ENCODE assay signal across 1 cellular context in genomic region chr19:49987159-49987698, GRCh38.
TF ChIP-seq lines count a peak whose summit lies in the region.

No MANE protein-coding gene starts in this region.

TF ChIP-seq in K562, 482 proteins besides CTCF, POLR2A, EP300 and RAD21 (continued from another document and continues in another):
- TF ChIP-seq NR4A1 (CRISPR knock-in tag; IDR thresholded peaks at IDR 0.05) (peak; percentile 96), NR4A1 (tag; IDR thresholded peaks at IDR 0.05) (peak; percentile 98), EHMT2 (IDR thresholded peaks at IDR 0.05) (peak; percentile 100), ZC3H11A (IDR thresholded peaks at IDR 0.05; ENCODE audit: low read depth, low read length) (no peak), CEBPB (tag; IDR thresholded peaks at IDR 0.05) (no peak), ZC3H4 (CRISPR knock-in tag; IDR thresholded peaks at IDR 0.05; ENCODE audit: borderline replicate concordance) (no peak), JUN (IDR thresholded peaks at IDR 0.05; ENCODE audit: borderline replicate concordance, low read depth, low read length) (no peak; the same call in 1 of the 2 replicates), JUN (CRISPR knock-in tag; IDR thresholded peaks at IDR 0.05; ENCODE audit: borderline replicate concordance) (peak; percentile 100), NCOA1 (IDR thresholded peaks at IDR 0.05; ENCODE audit: low read depth) (peak; percentile 100), HNRNPK (IDR thresholded peaks at IDR 0.05; ENCODE audit: low read depth, low read length, poor library complexity, severe bottlenecking) (no peak), NCOA4 (IDR thresholded peaks at IDR 0.05; ENCODE audit: partially characterized antibody) (no peak), FOS (IDR thresholded peaks at IDR 0.05; ENCODE audit: extremely low read depth, insufficient read length) (no peak), ATF7 (IDR thresholded peaks at IDR 0.05) (peak; percentile 53; the same call in 1 of the 2 replicates), MTA3 (IDR thresholded peaks at IDR 0.05; ENCODE audit: borderline replicate concordance) (peak; percentile 32; the same call in 1 of the 2 replicates), CBFA2T2 (conservative IDR thresholded peaks at IDR 0.05) (no peak), HMGN3 (IDR thresholded peaks at IDR 0.05; ENCODE audit: borderline replicate concordance, extremely low read depth, insufficient read length, low read depth, low read length) (no peak), ZZZ3 (IDR thresholded peaks at IDR 0.05) (no peak), SIX5 (IDR thresholded peaks at IDR 0.05; ENCODE audit: borderline replicate concordance in 1 of 2, insufficient read depth in 1 of 2, low read depth in 1 of 2, low read length in 2 of 2) (no peak), ZNF707 (CRISPR knock-in tag; conservative IDR thresholded peaks at IDR 0.05) (peak; percentile 68), THRA (IDR thresholded peaks at IDR 0.05) (no peak), SRSF9 (IDR thresholded peaks at IDR 0.05; ENCODE audit: borderline replicate concordance, low read depth, low read length) (no peak), ZNF76 (CRISPR knock-in tag; IDR thresholded peaks at IDR 0.05; ENCODE audit: borderline replicate concordance) (peak; percentile 92), MXD1 (CRISPR knock-in tag; IDR thresholded peaks at IDR 0.05; ENCODE audit: borderline replicate concordance, poor library complexity, severe bottlenecking) (peak; percentile 83), ZBTB2 (IDR thresholded peaks at IDR 0.05) (peak; percentile 80), RB1 (IDR thresholded peaks at IDR 0.05; ENCODE audit: low read depth) (0 out of 2 replicates have a peak, but pooled peaks have one; percentile 23), SMARCA5 (IDR thresholded peaks at IDR 0.05) (peak; percentile 50; the same call in 1 of the 2 replicates), HBP1 (CRISPR knock-in tag; IDR thresholded peaks at IDR 0.05) (peak; percentile 94), SUPT5H (IDR thresholded peaks at IDR 0.05) (0 out of 2 replicates have a peak, but pooled peaks have one; percentile 39), HSF4 (CRISPR knock-in tag; IDR thresholded peaks at IDR 0.05; ENCODE audit: borderline replicate concordance) (peak; percentile 93), E2F5 (CRISPR knock-in tag; IDR thresholded peaks at IDR 0.05) (peak; percentile 100), LEF1 (IDR thresholded peaks at IDR 0.05) (no peak), VEZF1 (CRISPR knock-in tag; IDR thresholded peaks at IDR 0.05) (peak; percentile 83), ZNF121 (CRISPR knock-in tag; conservative IDR thresholded peaks at IDR 0.05) (peak; percentile 90), NFYB (IDR thresholded peaks at IDR 0.05; ENCODE audit: extremely low read depth, insufficient read length) (no peak), E2F1 (CRISPR knock-in tag; IDR thresholded peaks at IDR 0.05) (peak; percentile 100), CBX8 (IDR thresholded peaks at IDR 0.05; ENCODE audit: borderline replicate concordance, extremely low read depth, low read depth, low read length, poor library complexity, severe bottlenecking) (no peak), SAFB2 (IDR thresholded peaks at IDR 0.05; ENCODE audit: borderline replicate concordance, low read depth, low read length, severe bottlenecking) (no peak), PHF8 (IDR thresholded peaks at IDR 0.05; ENCODE audit: borderline replicate concordance, low read length) (no peak), CXXC5 (CRISPR knock-in tag; IDR thresholded peaks at IDR 0.05) (peak; percentile 99), KAT7 (CRISPR knock-in tag; IDR thresholded peaks at IDR 0.05; ENCODE audit: borderline replicate concordance) (peak; percentile 100), TEAD4 (IDR thresholded peaks at IDR 0.05; ENCODE audit: low read length) (peak; percentile 67), TEAD4 (CRISPR knock-in tag; IDR thresholded peaks at IDR 0.05; ENCODE audit: borderline replicate concordance) (peak; percentile 99), ZNF584 (CRISPR knock-in tag; IDR thresholded peaks at IDR 0.05; ENCODE audit: low read depth) (peak; percentile 99), MIER1 (IDR thresholded peaks at IDR 0.05; ENCODE audit: low read depth) (peak; percentile 100), TEAD1 (CRISPR knock-in tag; IDR thresholded peaks at IDR 0.05) (peak; percentile 95 to 99), RNF2 (IDR thresholded peaks at IDR 0.05) (peak; percentile 50; the same call in 1 of the 2 replicates), SMARCA4 (IDR thresholded peaks at IDR 0.05) (no peak), FOXA1 (IDR thresholded peaks at IDR 0.05; ENCODE audit: borderline replicate concordance) (no peak), FOXK2 (conservative IDR thresholded peaks at IDR 0.05 in 1 of 2, IDR thresholded peaks at IDR 0.05 in 1 of 2; ENCODE audit: low read depth in 2 of 2) (peak in 1 of 2 experiments; percentile 43; a peak in 2 of 4 replicates), THRAP3 (IDR thresholded peaks at IDR 0.05; ENCODE audit: borderline replicate concordance) (no peak), TCF7L2 (IDR thresholded peaks at IDR 0.05; ENCODE audit: low read depth, low read length) (no peak), ZNF311 (CRISPR knock-in tag; IDR thresholded peaks at IDR 0.05) (peak; percentile 96), KAT8 (IDR thresholded peaks at IDR 0.05; ENCODE audit: low read depth) (no peak), CCNT2 (IDR thresholded peaks at IDR 0.05; ENCODE audit: borderline replicate concordance, extremely low read depth, insufficient read length, low read depth, low read length) (no peak), TAF1 (IDR thresholded peaks at IDR 0.05; ENCODE audit: control insufficient read depth, extremely low read depth, insufficient read depth, low read length, severe bottlenecking) (no peak), ERF (CRISPR knock-in tag; IDR thresholded peaks at IDR 0.05) (peak; percentile 96; the same call in 1 of the 2 replicates), TEAD2 (tag; IDR thresholded peaks at IDR 0.05) (peak; percentile 94), ZBTB7A (IDR thresholded peaks at IDR 0.05; ENCODE audit: borderline replicate concordance, control insufficient read depth, low read depth, low read length) (no peak), ZNF41 (CRISPR knock-in tag; conservative IDR thresholded peaks at IDR 0.05) (peak; percentile 83; the same call in 1 of the 2 replicates), ZNF24 (IDR thresholded peaks at IDR 0.05) (peak; percentile 96), ZNF717 (CRISPR knock-in tag; IDR thresholded peaks at IDR 0.05) (no peak; the same call in 1 of the 2 replicates), TOE1 (IDR thresholded peaks at IDR 0.05; ENCODE audit: borderline replicate concordance) (peak; percentile 82), TOE1 (CRISPR knock-in tag; IDR thresholded peaks at IDR 0.05; ENCODE audit: borderline replicate concordance, low read depth) (peak; percentile 100), JUNB (CRISPR knock-in tag; conservative IDR thresholded peaks at IDR 0.05) (no peak), MTF1 (CRISPR knock-in tag; IDR thresholded peaks at IDR 0.05; ENCODE audit: borderline replicate concordance) (peak; percentile 82; the same call in 1 of the 2 replicates), ILF3 (IDR thresholded peaks at IDR 0.05; ENCODE audit: borderline replicate concordance) (no peak)
- TF ChIP-seq, protein P1, sequence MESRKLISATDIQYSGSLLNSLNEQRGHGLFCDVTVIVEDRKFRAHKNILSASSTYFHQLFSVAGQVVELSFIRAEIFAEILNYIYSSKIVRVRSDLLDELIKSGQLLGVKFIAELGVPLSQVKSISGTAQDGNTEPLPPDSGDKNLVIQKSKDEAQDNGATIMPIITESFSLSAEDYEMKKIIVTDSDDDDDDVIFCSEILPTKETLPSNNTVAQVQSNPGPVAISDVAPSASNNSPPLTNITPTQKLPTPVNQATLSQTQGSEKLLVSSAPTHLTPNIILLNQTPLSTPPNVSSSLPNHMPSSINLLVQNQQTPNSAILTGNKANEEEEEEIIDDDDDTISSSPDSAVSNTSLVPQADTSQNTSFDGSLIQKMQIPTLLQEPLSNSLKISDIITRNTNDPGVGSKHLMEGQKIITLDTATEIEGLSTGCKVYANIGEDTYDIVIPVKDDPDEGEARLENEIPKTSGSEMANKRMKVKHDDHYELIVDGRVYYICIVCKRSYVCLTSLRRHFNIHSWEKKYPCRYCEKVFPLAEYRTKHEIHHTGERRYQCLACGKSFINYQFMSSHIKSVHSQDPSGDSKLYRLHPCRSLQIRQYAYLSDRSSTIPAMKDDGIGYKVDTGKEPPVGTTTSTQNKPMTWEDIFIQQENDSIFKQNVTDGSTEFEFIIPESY (CRISPR knock-in tag; IDR thresholded peaks at IDR 0.05): peak; percentile 100
- TF ChIP-seq, protein P2, sequence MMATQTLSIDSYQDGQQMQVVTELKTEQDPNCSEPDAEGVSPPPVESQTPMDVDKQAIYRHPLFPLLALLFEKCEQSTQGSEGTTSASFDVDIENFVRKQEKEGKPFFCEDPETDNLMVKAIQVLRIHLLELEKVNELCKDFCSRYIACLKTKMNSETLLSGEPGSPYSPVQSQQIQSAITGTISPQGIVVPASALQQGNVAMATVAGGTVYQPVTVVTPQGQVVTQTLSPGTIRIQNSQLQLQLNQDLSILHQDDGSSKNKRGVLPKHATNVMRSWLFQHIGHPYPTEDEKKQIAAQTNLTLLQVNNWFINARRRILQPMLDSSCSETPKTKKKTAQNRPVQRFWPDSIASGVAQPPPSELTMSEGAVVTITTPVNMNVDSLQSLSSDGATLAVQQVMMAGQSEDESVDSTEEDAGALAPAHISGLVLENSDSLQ (IDR thresholded peaks at IDR 0.05): no peak
